ENCODE assay signal across 8 cellular contexts in the genomic region with DNA sequence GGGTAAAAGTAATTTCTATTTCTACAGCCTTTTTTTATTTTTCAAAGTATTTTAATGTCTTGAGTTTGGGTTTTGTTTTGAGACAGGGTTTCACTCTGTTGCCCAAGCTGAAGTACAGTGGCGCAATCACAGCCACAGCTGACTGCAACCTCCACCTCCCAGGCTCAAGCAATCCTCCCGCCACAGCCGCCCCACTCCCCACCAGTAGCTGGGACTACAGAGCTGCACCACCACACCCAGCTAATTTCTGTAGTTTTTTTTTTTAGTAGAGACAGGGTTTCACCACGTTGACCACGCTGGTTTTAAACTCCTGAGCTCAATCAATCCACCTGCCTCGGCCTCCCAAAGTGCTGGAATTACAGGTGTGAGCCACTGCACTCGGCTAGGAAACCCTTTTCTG. TPM values are rescaled to one million over a fixed set of nuclear protein-coding genes. Genes with fewer than 3 reads are reported as not detected.
A peak's percentile ranks its signal among the peaks of the same experiment; 100 is the strongest.
DNase-seq lines count a peak whose midpoint lies in the region; ATAC-seq and TF ChIP-seq lines count a peak whose summit lies in the region.

No MANE protein-coding gene starts in this region.

- H3K56ac ChIP-seq in IMR-90 (ENCODE audit: extremely low read depth, insufficient read depth, low read length) = no peak overlapping the region

- H3K9me3 ChIP-seq in IMR-90 (ENCODE audit: control insufficient read depth, insufficient read depth, low read length) = no peaks in the 10 kb centered on the region
- no peaks in the 10 kb centered on the region for H3K9me3 ChIP-seq in adipocyte (ENCODE audit: control insufficient read depth, low read length)
- H3K9me3 ChIP-seq in neural progenitor cell (ENCODE audit: low read depth) = no peaks in the 10 kb centered on the region

- in situ Hi-C loops in IMR-90 (cut with MboI; ENCODE audit: low sequenced_read_pairs) = no loop called here

- H3K27ac Mint-ChIP-seq in mesothelial cell of epicardium = peak overlapping the region; percentile 47
- H3K27ac Mint-ChIP-seq in neural progenitor cell = no peak overlapping the region

- H3K4me3 Mint-ChIP-seq in mesothelial cell of epicardium (no peak overlapping the region), neural progenitor cell (no peak overlapping the region)

- H3K4me2 ChIP-seq in IMR-90 (ENCODE audit: low read depth, low read length) (no peak overlapping the region), neural progenitor cell (no peak overlapping the region)

- H3K4ac ChIP-seq in IMR-90 (ENCODE audit: low read depth, low read length) = peak overlapping the region; percentile 62; the same call in 1 of the 2 replicates

- dilution Hi-C loops in IMR-90 (cut with HindIII; ENCODE audit: low sequenced_read_pairs, unreplicated experiment) = no loop called here

- no peak overlapping the region for H3K23ac ChIP-seq in IMR-90 (ENCODE audit: low read depth, low read length)

- H2BK15ac ChIP-seq in IMR-90 (ENCODE audit: low read depth, low read length) = peak overlapping the region; percentile 40; the same call in 1 of the 3 replicates

- H4K8ac ChIP-seq in IMR-90 (ENCODE audit: low read depth in 2 of 2, low read length in 2 of 2) = peak overlapping the region in 1 of 2 experiments; percentile 38; a peak in 1 of 4 replicates

- ATAC-seq in GM18868 (IDR thresholded peaks at IDR 0.05; ENCODE audit: unreplicated experiment) (peak; percentile 52), IMR-90 (ENCODE audit: low read depth) (no peak), HG03439 (IDR thresholded peaks at IDR 0.05; ENCODE audit: unreplicated experiment) (no peak), GM21381 (IDR thresholded peaks at IDR 0.05; ENCODE audit: unreplicated experiment) (no peak)

- peaks cover 19% of the 10 kb centered on the region; the same call in 1 of the 2 replicates for H4K20me1 ChIP-seq in IMR-90 (ENCODE audit: insufficient read depth, low read length)
- H4K20me1 ChIP-seq in neural progenitor cell (ENCODE audit: low read depth) = no peaks in the 10 kb centered on the region

- DNase-seq in IMR-90 = peak; percentile 75
- DNase-seq in adipocyte (ENCODE audit: low read depth) = peak; percentile 85
- no peak for DNase-seq in mesothelial cell of epicardium (ENCODE audit: low spot score in 2 of 2, unreplicated experiment in 2 of 2)
- DNase-seq in GM19238 (ENCODE audit: insufficient read length, low spot score) = no peak
- no peak for DNase-seq in neural progenitor cell (ENCODE audit: low spot score)

- TF ChIP-seq RAD21 in IMR-90 (IDR thresholded peaks at IDR 0.05; ENCODE audit: low read length) = no peak

- H2BK5ac ChIP-seq in IMR-90 (ENCODE audit: low read depth, low read length, poor library complexity, severe bottlenecking) = peak overlapping the region; percentile 55

- peak overlapping the region; percentile 53; the same call in 1 of the 2 replicates for H3K14ac ChIP-seq in IMR-90 (replicated peaks; ENCODE audit: low read depth, low read length)

- no peak overlapping the region for H2AFZ ChIP-seq in IMR-90 (replicated peaks; ENCODE audit: low read length, poor library complexity)
- no peak overlapping the region for H2AFZ ChIP-seq in neural progenitor cell (replicated peaks)

- H2BK120ac ChIP-seq in IMR-90 (ENCODE audit: low read depth, low read length) = peak overlapping the region; percentile 65

- H3K79me2 ChIP-seq in neural progenitor cell (ENCODE audit: low read depth) = no peaks in the 10 kb centered on the region

- H3K27me3 Mint-ChIP-seq in mesothelial cell of epicardium (ENCODE audit: low read depth) (no peaks in the 10 kb centered on the region), neural progenitor cell (ENCODE audit: insufficient read depth, low read depth) (peaks cover 2% of the 10 kb centered on the region)

- intact Hi-C loops in IMR-90 (cut with micrococcal nuclease) = no loop called here

- H3K18ac ChIP-seq in IMR-90 (ENCODE audit: low read depth, low read length) = peak overlapping the region; percentile 56; the same call in 1 of the 2 replicates

- H2BK20ac ChIP-seq in IMR-90 (ENCODE audit: low read depth, low read length) = no peak overlapping the region

- H3K9ac ChIP-seq in IMR-90 (ENCODE audit: low read depth, low read length) (no peak overlapping the region), adipocyte (ENCODE audit: low read length) (peak overlapping the region; percentile 46), neural progenitor cell (no peak overlapping the region)

- H2AK9ac ChIP-seq in IMR-90 (replicated peaks; ENCODE audit: low read depth, low read length, poor library complexity) = no peak overlapping the region

- H3K4me1 Mint-ChIP-seq in mesothelial cell of epicardium (peaks cover 56% of the 10 kb centered on the region), neural progenitor cell (peaks cover 9% of the 10 kb centered on the region)

- POLR2A ChIA-PET in IMR-90 (lab: Charles Lee; ENCODE audit: unreplicated experiment) = interaction anchor here (0.6 kb wide), 1 partner anchor 11 kb away, joined by 13 read pairs; no protein-coding TSS in a partner anchor

- peak overlapping the region; percentile 36; the same call in 1 of the 2 replicates for H4K5ac ChIP-seq in IMR-90 (ENCODE audit: low read depth, low read length)

- H3K9me3 Mint-ChIP-seq in mesothelial cell of epicardium = no peaks in the 10 kb centered on the region
- H3K9me3 Mint-ChIP-seq in neural progenitor cell = no peaks in the 10 kb centered on the region

- no peak overlapping the region for H3K4me3 ChIP-seq in IMR-90 (ENCODE audit: insufficient read depth, low read depth, low read length)
- peak overlapping the region; percentile 10 for H3K4me3 ChIP-seq in adipocyte (ENCODE audit: low read length)
- H3K4me3 ChIP-seq in neural progenitor cell = no peak overlapping the region

- H3K9me1 ChIP-seq in IMR-90 (ENCODE audit: insufficient read depth, low read length) = peaks cover 16% of the 10 kb centered on the region

- H3K36me3 Mint-ChIP-seq in mesothelial cell of epicardium (no peaks in the 10 kb centered on the region), neural progenitor cell (no peaks in the 10 kb centered on the region)

- peaks cover 24% of the 10 kb centered on the region for H3K4me1 ChIP-seq in IMR-90 (ENCODE audit: control insufficient read depth, insufficient read depth, low read length)
- H3K4me1 ChIP-seq in adipocyte (ENCODE audit: control insufficient read depth, insufficient read depth, low read length) = peaks cover 72% of the 10 kb centered on the region
- peaks cover 3% of the 10 kb centered on the region for H3K4me1 ChIP-seq in neural progenitor cell

- H3K79me1 ChIP-seq in IMR-90 (ENCODE audit: low read depth in 1 of 2, low read length in 2 of 2) = peaks cover 4 to 18% of the 10 kb centered on the region in 2 experiments; a peak in 2 of 4 replicates

- no peaks in the 10 kb centered on the region for H3K27me3 ChIP-seq in IMR-90 (ENCODE audit: control insufficient read depth, insufficient read depth, low read length)
- H3K27me3 ChIP-seq in adipocyte (replicated peaks; ENCODE audit: control insufficient read depth, insufficient read depth, low read length) = no peaks in the 10 kb centered on the region
- no peaks in the 10 kb centered on the region for H3K27me3 ChIP-seq in neural progenitor cell

- TF ChIP-seq CTCF in IMR-90 (conservative IDR thresholded peaks at IDR 0.05; ENCODE audit: low read depth, low read length) (no peak), mesothelial cell of epicardium (IDR thresholded peaks at IDR 0.05; ENCODE audit: unreplicated experiment) (no peak), neural progenitor cell (IDR thresholded peaks at IDR 0.05) (no peak)

- no CpG with 5 or more reads among the region's 7 CpGs for WGBS in IMR-90 (ENCODE audit: extremely low coverage in 2 of 2, insufficient read length in 1 of 2), 2 experiments

- no TSS peak for BruUV-seq in IMR-90 (replicated peaks; lab: Mats Ljungman, UMichigan)

- TF ChIP-seq POLR2A in IMR-90 (IDR thresholded peaks at IDR 0.05; ENCODE audit: low read depth, low read length) = no peak

- H3K27ac ChIP-seq in IMR-90 (ENCODE audit: insufficient read depth, low read length) = peak overlapping the region; percentile 78; the same call in 1 of the 2 replicates
- H3K27ac ChIP-seq in neural progenitor cell = no peak overlapping the region

- H4K91ac ChIP-seq in IMR-90 (ENCODE audit: insufficient read depth, low read depth, low read length) = peak overlapping the region; percentile 25; the same call in 1 of the 2 replicates

- peak overlapping the region; percentile 60; the same call in 1 of the 2 replicates for H2AK5ac ChIP-seq in IMR-90 (ENCODE audit: low read depth, low read length)

- CTCF ChIA-PET in IMR-90 (lab: Yijun Ruan, JAX) = no interaction called here

- peaks cover 7% of the 10 kb centered on the region for H3F3A ChIP-seq in neural progenitor cell (ENCODE audit: low read depth)

- no peaks in the 10 kb centered on the region for H3K36me3 ChIP-seq in IMR-90 (ENCODE audit: control insufficient read depth, insufficient read depth, low read length)
- no peaks in the 10 kb centered on the region for H3K36me3 ChIP-seq in adipocyte (ENCODE audit: control insufficient read depth, insufficient read depth, low read length, severe bottlenecking)
- H3K36me3 ChIP-seq in neural progenitor cell = no peaks in the 10 kb centered on the region

TF ChIP-seq in IMR-90, 13 proteins besides CTCF, POLR2A, EP300 and RAD21:
- TF ChIP-seq FOS (IDR thresholded peaks at IDR 0.05; ENCODE audit: low read depth, low read length) (no peak), CEBPB (IDR thresholded peaks at IDR 0.05; ENCODE audit: low read depth, low read length) (peak; percentile 90)

RNA-seq across cellular contexts. Expression of gene TUBD1, which starts 44.0 kb away (rescaled TPM):
- total RNA-seq in IMR-90 (2012; rRNA removed) (4.4 and 4.7 TPM in 2 replicates), mesothelial cell of epicardium (10.5 to 13.9 TPM (median 13.0 TPM) in 3 replicates), neural progenitor cell (ENCODE audit: low replicate concordance) (15.5 and 32.6 TPM in 2 replicates)
- polyA plus RNA-seq in IMR-90 (2012; rRNA removed) = 2.2 TPM in 2 replicates
- 0.58 and 1.1 TPM in 2 replicates for polyA plus RNA-seq in IMR-90 (2012; cell fraction: cytosol; rRNA removed)
- 0.90 and 3.7 TPM in 2 replicates for polyA plus RNA-seq in IMR-90 (2012; cell fraction: nucleus; rRNA removed; ENCODE audit: low replicate concordance)

RNA-seq across cellular contexts. Expression of gene RPS6KB1, which starts 44.1 kb away (rescaled TPM):
- 18.9 and 20.3 TPM in 2 replicates for total RNA-seq in IMR-90 (2012; rRNA removed)
- 9.7 and 11.7 TPM in 2 replicates for polyA plus RNA-seq in IMR-90 (2012; rRNA removed)
- polyA plus RNA-seq in IMR-90 (2012; cell fraction: cytosol; rRNA removed) = 1.5 and 1.8 TPM in 2 replicates
- polyA plus RNA-seq in IMR-90 (2012; cell fraction: nucleus; rRNA removed; ENCODE audit: low replicate concordance) = 1.9 and 12.3 TPM in 2 replicates
- 42.3 to 49.9 TPM (median 42.8 TPM) in 3 replicates for total RNA-seq in mesothelial cell of epicardium
- 15.5 and 18.7 TPM in 2 replicates for total RNA-seq in neural progenitor cell (ENCODE audit: low replicate concordance)

Comparison
In these comparisons a context has a peak if more than half of its experiments do, and no peak if none do; other contexts are left out.
1. DNase-seq: peak in IMR-90 (single experiment) and adipocyte (single experiment); none in mesothelial cell of epicardium (0 of 2), GM19238 (single experiment) and neural progenitor cell (single experiment).